In genomic region chr10:120789292-120789691, GRCh38 we compare ENCODE assay signal across 28 cellular contexts.
"Had no signal": no experiment of that assay in that cellular context is flagged by ENCODE, and none has a peak within 500 bp of the region (broad histone marks: within the 10 kb centered on the region; RNA-seq: fewer than 3 reads in every experiment).

No MANE protein-coding gene starts in this region.

- H3K4me3 Mint-ChIP-seq: activated CD4-positive, alpha-beta memory T cell treated with anti-CD3 and anti-CD28 coated beads, Interleukin-2, amount 10 ng/mL, durations not matched to agents 7 days and 5 days; activated CD4-positive, alpha-beta T cell treated with anti-CD3 and anti-CD28 coated beads, Interleukin-2, amount 10 ng/mL, durations not matched to agents 7 days and 5 days; activated naive CD4-positive, alpha-beta T cell treated with anti-CD3 and anti-CD28 coated beads, Interleukin-2, amount 10 ng/mL, durations not matched to agents 7 days and 5 days; activated T-cell treated with anti-CD3 and anti-CD28 coated beads, Interleukin-2, amount 50 U/mL, for 24 hours; endodermal cell; natural killer cell; neural progenitor cell; type B pancreatic cell; WTC11 had no signal

- H3K4me3 ChIP-seq: heart right ventricle, left lung, lower lobe of right lung, neural progenitor cell, smooth muscle cell, thoracic aorta, uterus had no signal

- H3K4me2 ChIP-seq: smooth muscle cell had no signal

- H3K36me3 ChIP-seq: brain microvascular endothelial cell, heart right ventricle, left lung, lower lobe of right lung, neural progenitor cell, thoracic aorta, uterus had no signal

- H3K9me3 Mint-ChIP-seq: activated CD4-positive, alpha-beta memory T cell treated with anti-CD3 and anti-CD28 coated beads, Interleukin-2, amount 10 ng/mL, durations not matched to agents 7 days and 5 days; activated CD4-positive, alpha-beta T cell treated with anti-CD3 and anti-CD28 coated beads, Interleukin-2, amount 10 ng/mL, durations not matched to agents 7 days and 5 days; activated naive CD4-positive, alpha-beta T cell treated with anti-CD3 and anti-CD28 coated beads, Interleukin-2, amount 10 ng/mL, durations not matched to agents 7 days and 5 days; activated T-cell treated with anti-CD3 and anti-CD28 coated beads, Interleukin-2, amount 50 U/mL, for 24 hours; natural killer cell; neural progenitor cell; type B pancreatic cell had no signal

- H3K27me3 Mint-ChIP-seq: activated CD4-positive, alpha-beta memory T cell treated with anti-CD3 and anti-CD28 coated beads, Interleukin-2, amount 10 ng/mL, durations not matched to agents 7 days and 5 days; activated CD4-positive, alpha-beta T cell treated with anti-CD3 and anti-CD28 coated beads, Interleukin-2, amount 10 ng/mL, durations not matched to agents 7 days and 5 days; activated naive CD4-positive, alpha-beta T cell treated with anti-CD3 and anti-CD28 coated beads, Interleukin-2, amount 10 ng/mL, durations not matched to agents 7 days and 5 days; progenitor cell of endocrine pancreas had no signal

- H3K27me3 ChIP-seq: brain microvascular endothelial cell, heart right ventricle, left lung, neural progenitor cell, uterus had no signal

- H3K9me3 ChIP-seq: heart right ventricle, left lung, lower lobe of right lung, thoracic aorta, uterus had no signal

- H2AFZ ChIP-seq: neural progenitor cell had no signal

- DNase-seq: activated CD4-positive, alpha-beta memory T cell treated with anti-CD3 and anti-CD28 coated beads, Interleukin-2, amount 10 ng/mL, durations not matched to agents 7 days and 5 days; activated CD4-positive, alpha-beta T cell treated with anti-CD3 and anti-CD28 coated beads for 1 hour; activated CD4-positive, alpha-beta T cell treated with anti-CD3 and anti-CD28 coated beads, Interleukin-2, amount 10 ng/mL, durations not matched to agents 7 days and 5 days; activated CD8-positive, alpha-beta memory T cell treated with anti-CD3 and anti-CD28 coated beads, Interleukin-2, amount 50 U/mL, for 48 hours; activated gamma-delta T cell; activated naive CD4-positive, alpha-beta T cell treated with anti-CD3 and anti-CD28 coated beads, Interleukin-2, amount 10 ng/mL, durations not matched to agents 7 days and 5 days; activated T-cell treated with anti-CD3 and anti-CD28 coated beads, Interleukin-2, amount 50 U/mL, for 24 hours; amniotic stem cell; brain microvascular endothelial cell; caudate nucleus; endodermal cell; foreskin fibroblast; heart right ventricle; left lung; lower lobe of right lung; mesenchymal stem cell; natural killer cell; stimulated activated CD4-positive, alpha-beta T cell treated with anti-CD3 and anti-CD28 coated beads, Interleukin-2, amount 100 ng/mL, for 24 hours; stimulated activated naive CD4-positive, alpha-beta T cell treated with Interleukin-2 at 50 U/mL for 16 hours; T-helper 2 cell; uterus had no signal

- H3K27ac ChIP-seq: brain microvascular endothelial cell, left lung, lower lobe of right lung, neural progenitor cell, thoracic aorta, uterus had no signal

- ATAC-seq: esophagus mucosa, heart right ventricle, lower lobe of right lung, natural killer cell, WTC11 had no signal

- H3K4me1 Mint-ChIP-seq: activated CD4-positive, alpha-beta memory T cell treated with anti-CD3 and anti-CD28 coated beads, Interleukin-2, amount 10 ng/mL, durations not matched to agents 7 days and 5 days; activated CD4-positive, alpha-beta T cell treated with anti-CD3 and anti-CD28 coated beads, Interleukin-2, amount 10 ng/mL, durations not matched to agents 7 days and 5 days; activated naive CD4-positive, alpha-beta T cell treated with anti-CD3 and anti-CD28 coated beads, Interleukin-2, amount 10 ng/mL, durations not matched to agents 7 days and 5 days; natural killer cell had no signal

- H3K36me3 Mint-ChIP-seq: activated naive CD4-positive, alpha-beta T cell treated with anti-CD3 and anti-CD28 coated beads, Interleukin-2, amount 10 ng/mL, durations not matched to agents 7 days and 5 days; natural killer cell; neural progenitor cell; type B pancreatic cell; WTC11 had no signal

- H3K27ac Mint-ChIP-seq: activated CD4-positive, alpha-beta memory T cell treated with anti-CD3 and anti-CD28 coated beads, Interleukin-2, amount 10 ng/mL, durations not matched to agents 7 days and 5 days; activated CD4-positive, alpha-beta T cell treated with anti-CD3 and anti-CD28 coated beads, Interleukin-2, amount 10 ng/mL, durations not matched to agents 7 days and 5 days; activated naive CD4-positive, alpha-beta T cell treated with anti-CD3 and anti-CD28 coated beads, Interleukin-2, amount 10 ng/mL, durations not matched to agents 7 days and 5 days; activated T-cell treated with anti-CD3 and anti-CD28 coated beads, Interleukin-2, amount 50 U/mL, for 24 hours; endodermal cell; natural killer cell; neural progenitor cell; progenitor cell of endocrine pancreas; type B pancreatic cell; WTC11 had no signal

- H3K4me1 ChIP-seq: lower lobe of right lung, uterus had no signal
